25 cellular contexts compared by ENCODE assay signal in genomic region chr10:42992957-42993390, GRCh38.
A peak's percentile ranks its signal among the peaks of the same experiment; 100 is the strongest.
DNase-seq lines count a peak whose midpoint lies in the region; ATAC-seq and TF ChIP-seq lines count a peak whose summit lies in the region.
"Had no signal": no experiment of that assay in that cellular context is flagged by ENCODE, and none has a peak within 500 bp of the region (broad histone marks: within the 10 kb centered on the region; RNA-seq: fewer than 3 reads in every experiment).

No MANE protein-coding gene starts in this region.

- no peaks in the 10 kb centered on the region for H3K79me2 ChIP-seq in SK-N-SH (ENCODE audit: insufficient read depth)

- peak overlapping the region in 1 of 2 experiments; percentile 98; a peak in 1 of 4 replicates for H3K27ac ChIP-seq in SK-N-SH (ENCODE audit: low read depth in 2 of 2, low read length in 1 of 2)
- H3K27ac ChIP-seq in spleen: no peak overlapping the region
- H3K27ac ChIP-seq: 22Rv1, C4-2B, HL-60, SJCRH30 had no signal

- TF ChIP-seq CTCF in SK-N-SH (IDR thresholded peaks at IDR 0.05) (no peak), spleen (IDR thresholded peaks at IDR 0.05 in 8 of 11, conservative IDR thresholded peaks at IDR 0.05 in 3 of 11) (no peak)

- H3K27me3 ChIP-seq in SK-N-SH (ENCODE audit: insufficient read depth) (no peaks in the 10 kb centered on the region), spleen (replicated peaks in 1 of 7) (no peaks in the 10 kb centered on the region)
- H3K27me3 ChIP-seq: SJCRH30 had no signal

- TF ChIP-seq RAD21 in SK-N-SH (IDR thresholded peaks at IDR 0.05; ENCODE audit: low read length): no peak

- intact Hi-C loops in spleen (cut with DNase I; ENCODE audit: low total_unique reads): no loop called here

- 40% methylated on average over 1 of the region's 13 CpGs for WGBS in SK-N-SH (ENCODE audit: low lambda C conversion rate)
- WGBS in spleen, 5 donors: 89 to 98% (median 93%) methylated on average over 12 to 13 of the region's 13 CpGs

- H2AFZ ChIP-seq in SK-N-SH (ENCODE audit: low read depth): no peak overlapping the region

- no peak overlapping the region for H3K9ac ChIP-seq in SK-N-SH

- H3K4me1 ChIP-seq in SK-N-SH (ENCODE audit: control insufficient read depth in 1 of 2, insufficient read depth in 2 of 2, low read depth in 1 of 2, low read length in 1 of 2) (peaks cover 0 to 65% of the 10 kb centered on the region in 2 experiments; a peak in 2 of 4 replicates), spleen (peaks cover 0 to 3% (median 0%) of the 10 kb centered on the region in 6 donors)
- H3K4me1 ChIP-seq: SJCRH30 had no signal

- ATAC-seq in SK-N-SH treated with all-trans-retinoic acid at 6 μM for 48 hours (no peak), GM19467 (IDR thresholded peaks at IDR 0.05; ENCODE audit: unreplicated experiment) (no peak)
- ATAC-seq: PC-3 had no signal

- CTCF ChIA-PET in SK-N-SH (lab: Yijun Ruan, JAX): interaction anchor here (1.3 to 2.0 kb wide), 3 partner anchors 50 to 85 kb away, joined by 3 to 8 read pairs (median 4); no protein-coding TSS in a partner anchor

- no peaks in the 10 kb centered on the region for H3F3A ChIP-seq in SK-N-SH (replicated peaks; ENCODE audit: insufficient read depth)

- H3K36me3 ChIP-seq in SK-N-SH (replicated peaks in 1 of 2; ENCODE audit: control insufficient read depth in 1 of 2, insufficient read depth in 2 of 2, low read length in 1 of 2) (no peaks in the 10 kb centered on the region), spleen (no peaks in the 10 kb centered on the region)
- H3K36me3 ChIP-seq: SJCRH30 had no signal

- no peak for TF ChIP-seq POLR2A in spleen (IDR thresholded peaks at IDR 0.05)

- H4K20me1 ChIP-seq in SK-N-SH (ENCODE audit: insufficient read depth): no peaks in the 10 kb centered on the region

- H3K9me2 ChIP-seq in SK-N-SH: no peaks in the 10 kb centered on the region

- TF ChIP-seq EP300 in SK-N-SH (IDR thresholded peaks at IDR 0.05; ENCODE audit: borderline replicate concordance in 1 of 2, low read depth in 1 of 2, low read length in 1 of 2): no peak

- no peak overlapping the region for H3K4me2 ChIP-seq in SK-N-SH

- POLR2A ChIA-PET in SK-N-SH (lab: Yijun Ruan, JAX): interaction anchor here (1.9 kb wide), 1 partner anchor 11 kb away, joined by 4 read pairs; no protein-coding TSS in a partner anchor

- H3K4me3 ChIP-seq in SK-N-SH (ENCODE audit: low read depth in 2 of 2, low read length in 1 of 2): no peak overlapping the region
- H3K4me3 ChIP-seq in spleen: no peak overlapping the region
- H3K4me3 ChIP-seq: SJCRH30 had no signal

- DNase-seq in SK-N-SH (peak; percentile 16), islet precursor cell (peak; percentile 38), spleen (peak; percentile 59), NCI-H774 (lab: John Stamatoyannopoulos, UW) (no peak)
- peak; percentile 11 for DNase-seq in activated CD8-positive, alpha-beta memory T cell treated with anti-CD3 and anti-CD28 coated beads, Interleukin-2, amount 50 U/mL, for 4 hours
- DNase-seq: CD8-positive, alpha-beta memory T cell; DMS 273 treated with DMSO at 0.1 percent for 48 hours; DMS79 treated with DMSO at 0.1 percent for 48 hours; GF-D8; Karpas-422; NCI-H1092; NCI-H1436 treated with DMSO at 0.1 percent for 48 hours; NCI-H187 treated with DMSO at 0.1 percent for 48 hours; NCI-H2107; NCI-H446; NCI-H524 treated with DMSO at 0.1 percent for 48 hours; NCI-H82; NK-92 treated with Interleukin-12 subunit alpha and Interleukin-12 subunit beta, amount 100 ng/mL, for 24 hours; PC-3; SJCRH30 had no signal

- H3K9me3 ChIP-seq in SK-N-SH (no peaks in the 10 kb centered on the region), spleen (no peaks in the 10 kb centered on the region)
- H3K9me3 ChIP-seq: SJCRH30 had no signal

TF ChIP-seq in SK-N-SH, 30 proteins besides CTCF, POLR2A, EP300 and RAD21:
- no peak for TF ChIP-seq MEF2A (IDR thresholded peaks at IDR 0.05; ENCODE audit: borderline replicate concordance, low read depth)
- TF ChIP-seq NRF1 (IDR thresholded peaks at IDR 0.05; ENCODE audit: low read depth, low read length): no peak
- no peak for TF ChIP-seq MXI1 (IDR thresholded peaks at IDR 0.05; ENCODE audit: low read depth, low read length)
- no peak for TF ChIP-seq CHD2 (IDR thresholded peaks at IDR 0.05; ENCODE audit: low read length, partially characterized antibody)
- TF ChIP-seq GABPA (IDR thresholded peaks at IDR 0.05; ENCODE audit: low read depth): no peak
- no peak for TF ChIP-seq FOXM1 (IDR thresholded peaks at IDR 0.05; ENCODE audit: low read depth)
- TF ChIP-seq JUND (IDR thresholded peaks at IDR 0.05): no peak
- TF ChIP-seq EZH2phosphoT487 (IDR thresholded peaks at IDR 0.05; ENCODE audit: borderline replicate concordance, low read depth): no peak
- TF ChIP-seq TEAD4 (IDR thresholded peaks at IDR 0.05; ENCODE audit: borderline replicate concordance, insufficient read depth): no peak
- TF ChIP-seq SMC3 (IDR thresholded peaks at IDR 0.05; ENCODE audit: low read depth, low read length): no peak

TF ChIP-seq in SK-N-SH treated with all-trans-retinoic acid at 6 μM for 48 hours, 23 proteins besides CTCF, POLR2A, EP300 and RAD21:
- no peak for TF ChIP-seq POU6F1 (CRISPR knock-in tag; IDR thresholded peaks at IDR 0.05; ENCODE audit: borderline replicate concordance, low read depth)
- TF ChIP-seq ESRRG (CRISPR knock-in tag; IDR thresholded peaks at IDR 0.05): no peak
- no peak for TF ChIP-seq ZNF70 (CRISPR knock-in tag; IDR thresholded peaks at IDR 0.05)
- no peak for TF ChIP-seq TOX (CRISPR knock-in tag; IDR thresholded peaks at IDR 0.05; ENCODE audit: borderline replicate concordance)
- TF ChIP-seq ZFP30 (CRISPR knock-in tag; IDR thresholded peaks at IDR 0.05): no peak
- no peak for TF ChIP-seq ZNF565 (CRISPR knock-in tag; conservative IDR thresholded peaks at IDR 0.05; ENCODE audit: low read depth)
- TF ChIP-seq ZC3H10 (CRISPR knock-in tag; IDR thresholded peaks at IDR 0.05): no peak
TF ChIP-seq in SK-N-SH treated with all-trans-retinoic acid at 6 μM for 48 hours: peak in this region for 0.
